Comparison of ENCODE assay signal across 13 cellular contexts in the genomic region with DNA sequence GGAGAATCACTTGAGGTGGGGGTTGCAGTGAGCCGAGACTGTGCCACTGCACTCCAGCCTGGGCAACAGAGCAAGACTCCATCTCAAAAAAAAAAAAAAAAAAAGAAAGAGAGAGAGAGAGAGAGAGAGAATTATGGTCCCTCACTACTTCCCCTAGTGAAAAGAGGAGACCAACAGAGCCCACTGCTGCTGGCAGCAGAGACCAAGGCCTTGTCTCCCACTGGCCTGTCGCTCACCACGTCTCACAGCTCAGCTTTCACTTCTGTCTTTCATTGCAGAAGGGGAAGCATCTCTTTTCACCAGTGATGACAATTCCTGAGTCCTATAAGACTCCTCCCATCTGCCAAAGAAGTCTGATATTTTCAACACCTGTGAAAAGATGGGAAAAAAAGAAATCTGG.
DNase-seq lines count a peak whose midpoint lies in the region; ATAC-seq and TF ChIP-seq lines count a peak whose summit lies in the region.
"Had no signal": no experiment of that assay in that cellular context is flagged by ENCODE, and none has a peak within 500 bp of the region (broad histone marks: within the 10 kb centered on the region; RNA-seq: fewer than 3 reads in every experiment).

No MANE protein-coding gene starts in this region.

- H3K27me3 Mint-ChIP-seq in naive B cell (no peaks in the 10 kb centered on the region), HFFc6 (ENCODE audit: insufficient read depth) (peaks cover 5% of the 10 kb centered on the region)
- no peaks in the 10 kb centered on the region for H3K27me3 Mint-ChIP-seq in CD8-positive, alpha-beta T cell (ENCODE audit: low read depth)

- H4K5ac ChIP-seq in IMR-90 (ENCODE audit: low read depth, low read length) = no peak overlapping the region

- H2AFZ ChIP-seq in IMR-90 (replicated peaks; ENCODE audit: low read length, poor library complexity) = no peak overlapping the region

- H3K56ac ChIP-seq in IMR-90 (ENCODE audit: extremely low read depth, insufficient read depth, low read length) = no peak overlapping the region

- no peak overlapping the region for H3K9ac ChIP-seq in IMR-90 (ENCODE audit: low read depth, low read length)

- no peak for DNase-seq in IMR-90
- DNase-seq in naive B cell = peak; percentile 69
- DNase-seq in CD8-positive, alpha-beta T cell = no peak
- no peak for DNase-seq in foreskin fibroblast
- no peak for DNase-seq in putamen (ENCODE audit: low spot score)
- DNase-seq in HFFc6 = no peak
- DNase-seq: DMS79 treated with DMSO at 0.1 percent for 48 hours, immature natural killer cell, NCI-H2107 had no signal

- no peak overlapping the region for H2BK120ac ChIP-seq in IMR-90 (ENCODE audit: low read depth, low read length)

- H3K27ac Mint-ChIP-seq in naive B cell = peak overlapping the region; percentile 52 to 97 (median 92)
- H3K27ac Mint-ChIP-seq in CD8-positive, alpha-beta T cell = no peak overlapping the region
- H3K27ac Mint-ChIP-seq in HFFc6 = no peak overlapping the region
- H3K27ac Mint-ChIP-seq: immature natural killer cell; progenitor cell of endocrine pancreas; T-helper 2 cell treated with Interferon-gamma antibody and Interleukin-4, amounts not matched to agents 5 μg/mL and 100 μg/mL, for 36 hours had no signal

- H4K20me1 ChIP-seq in IMR-90 (ENCODE audit: insufficient read depth, low read length) = peaks cover 2% of the 10 kb centered on the region; the same call in 1 of the 2 replicates

- no TSS peak for BruUV-seq in IMR-90 (replicated peaks; lab: Mats Ljungman, UMichigan)

- H2AK9ac ChIP-seq in IMR-90 (replicated peaks; ENCODE audit: low read depth, low read length, poor library complexity) = no peak overlapping the region

- H3K18ac ChIP-seq in IMR-90 (ENCODE audit: low read depth, low read length) = peak overlapping the region; percentile 4; the same call in 1 of the 2 replicates

- CTCF ChIA-PET in IMR-90 (lab: Yijun Ruan, JAX) = no interaction called here
- CTCF ChIA-PET in CD8-positive, alpha-beta T cell (lab: Charles Lee) = interaction anchor here (1.5 kb wide), 1 partner anchor 136 kb away, joined by 3 read pairs; no protein-coding TSS in a partner anchor

- TF ChIP-seq POLR2A in IMR-90 (IDR thresholded peaks at IDR 0.05; ENCODE audit: low read depth, low read length) = no peak

- dilution Hi-C loops in IMR-90 (cut with HindIII; ENCODE audit: low sequenced_read_pairs, unreplicated experiment) = loop anchor here (25.0 kb wide), 1 partner anchor 139 kb away; no protein-coding TSS in a partner anchor

- H3K4me3 Mint-ChIP-seq in naive B cell (peak overlapping the region in 4 of 8 donors; percentile 2 to 77 (median 27)), HFFc6 (no peak overlapping the region)
- H3K4me3 Mint-ChIP-seq in CD8-positive, alpha-beta T cell = no peak overlapping the region
- H3K4me3 Mint-ChIP-seq: immature natural killer cell; T-helper 2 cell treated with Interferon-gamma antibody and Interleukin-4, amounts not matched to agents 5 μg/mL and 100 μg/mL, for 36 hours had no signal

- H3K4me1 Mint-ChIP-seq in naive B cell = peaks cover 27 to 50% (median 34%) of the 10 kb centered on the region in 3 donors
- no peaks in the 10 kb centered on the region for H3K4me1 Mint-ChIP-seq in CD8-positive, alpha-beta T cell (ENCODE audit: low read depth)
- H3K4me1 Mint-ChIP-seq in HFFc6 (ENCODE audit: low read depth) = peaks cover 85% of the 10 kb centered on the region
- H3K4me1 Mint-ChIP-seq: immature natural killer cell had no signal

- no CpG with 5 or more reads among the region's 3 CpGs for WGBS in IMR-90 (ENCODE audit: extremely low coverage in 2 of 2, insufficient read length in 1 of 2), 2 experiments

- H3K4me1 ChIP-seq in IMR-90 (ENCODE audit: control insufficient read depth, insufficient read depth, low read length) = peaks cover 37% of the 10 kb centered on the region
- no peaks in the 10 kb centered on the region for H3K4me1 ChIP-seq in CD8-positive, alpha-beta T cell (ENCODE audit: insufficient read depth, low read length)

- H2BK15ac ChIP-seq in IMR-90 (ENCODE audit: low read depth, low read length) = peak overlapping the region; percentile 57; the same call in 1 of the 3 replicates

- H3K27ac ChIP-seq in IMR-90 (ENCODE audit: insufficient read depth, low read length) = no peak overlapping the region
- no peak overlapping the region for H3K27ac ChIP-seq in CD8-positive, alpha-beta T cell (ENCODE audit: low read depth, low read length)

- H2BK5ac ChIP-seq in IMR-90 (ENCODE audit: low read depth, low read length, poor library complexity, severe bottlenecking) = no peak overlapping the region

- no peak overlapping the region for H3K14ac ChIP-seq in IMR-90 (replicated peaks; ENCODE audit: low read depth, low read length)

- no peaks in the 10 kb centered on the region for H3K36me3 ChIP-seq in IMR-90 (ENCODE audit: control insufficient read depth, insufficient read depth, low read length)
- no peaks in the 10 kb centered on the region for H3K36me3 ChIP-seq in CD8-positive, alpha-beta T cell (ENCODE audit: insufficient read depth, low read length)

- 0 out of 2 replicates have a peak overlapping the region, but pooled peaks have one; percentile 54 for H3K4ac ChIP-seq in IMR-90 (ENCODE audit: low read depth, low read length)

- no peak for TF ChIP-seq CTCF in IMR-90 (conservative IDR thresholded peaks at IDR 0.05; ENCODE audit: low read depth, low read length)
- no peak for TF ChIP-seq CTCF in CD8-positive, alpha-beta T cell (IDR thresholded peaks at IDR 0.05)
- TF ChIP-seq CTCF in foreskin fibroblast (IDR thresholded peaks at IDR 0.05; ENCODE audit: low read depth, low read length) = no peak
- TF ChIP-seq CTCF in HFFc6 (IDR thresholded peaks at IDR 0.05) = no peak

- H3K9me3 ChIP-seq in IMR-90 (ENCODE audit: control insufficient read depth, insufficient read depth, low read length) = no peaks in the 10 kb centered on the region
- H3K9me3 ChIP-seq in CD8-positive, alpha-beta T cell (ENCODE audit: low read length) = no peaks in the 10 kb centered on the region

- no peak overlapping the region for H3K4me3 ChIP-seq in IMR-90 (ENCODE audit: insufficient read depth, low read depth, low read length)
- no peak overlapping the region for H3K4me3 ChIP-seq in CD8-positive, alpha-beta T cell (ENCODE audit: low read depth, low read length)
- no peak overlapping the region for H3K4me3 ChIP-seq in foreskin fibroblast (ENCODE audit: low read depth in 1 of 2, low read length in 2 of 2)

- intact Hi-C loops in IMR-90 (cut with micrococcal nuclease) = no loop called here
- intact Hi-C loops in CD8-positive, alpha-beta T cell (cut with DNase I, micrococcal nuclease) = no loop called here

- H3K9me3 Mint-ChIP-seq in naive B cell = no peaks in the 10 kb centered on the region
- no peaks in the 10 kb centered on the region for H3K9me3 Mint-ChIP-seq in CD8-positive, alpha-beta T cell
- H3K9me3 Mint-ChIP-seq in HFFc6 = no peaks in the 10 kb centered on the region
- H3K9me3 Mint-ChIP-seq: immature natural killer cell; T-helper 2 cell treated with Interferon-gamma antibody and Interleukin-4, amounts not matched to agents 5 μg/mL and 100 μg/mL, for 36 hours had no signal

- H3K23ac ChIP-seq in IMR-90 (ENCODE audit: low read depth, low read length) = no peak overlapping the region; the same call in 1 of the 2 replicates

- H2AK5ac ChIP-seq in IMR-90 (ENCODE audit: low read depth, low read length) = 0 out of 2 replicates have a peak overlapping the region, but pooled peaks have one; percentile 57

- POLR2A ChIA-PET in IMR-90 (lab: Charles Lee; ENCODE audit: unreplicated experiment) = no interaction called here
- POLR2A ChIA-PET in CD8-positive, alpha-beta T cell (lab: Charles Lee) = no interaction called here

- peaks cover 35% of the 10 kb centered on the region for H3K9me1 ChIP-seq in IMR-90 (ENCODE audit: insufficient read depth, low read length)

- ATAC-seq in GM18909 (IDR thresholded peaks at IDR 0.05; ENCODE audit: poor library complexity, unreplicated experiment) (peak; percentile 80), HG02610 (IDR thresholded peaks at IDR 0.05; ENCODE audit: unreplicated experiment) (peak; percentile 50), IMR-90 (ENCODE audit: low read depth) (no peak), naive B cell (ENCODE audit: low read depth in 2 of 2) (peak; percentile 99)
- ATAC-seq in CD8-positive, alpha-beta T cell = no peak

- H4K91ac ChIP-seq in IMR-90 (ENCODE audit: insufficient read depth, low read depth, low read length) = no peak overlapping the region

- no peak overlapping the region for H4K8ac ChIP-seq in IMR-90 (ENCODE audit: low read depth in 2 of 2, low read length in 2 of 2)

- H3K4me2 ChIP-seq in IMR-90 (ENCODE audit: low read depth, low read length) = no peak overlapping the region

- H3K79me1 ChIP-seq in IMR-90 (ENCODE audit: low read depth in 1 of 2, low read length in 2 of 2) = peaks cover 8 to 33% of the 10 kb centered on the region in 2 experiments; a peak in 2 of 4 replicates

- no peak for TF ChIP-seq RAD21 in IMR-90 (IDR thresholded peaks at IDR 0.05; ENCODE audit: low read length)

- in situ Hi-C loops in IMR-90 (cut with MboI; ENCODE audit: low sequenced_read_pairs) = no loop called here

- no peaks in the 10 kb centered on the region for H3K27me3 ChIP-seq in IMR-90 (ENCODE audit: control insufficient read depth, insufficient read depth, low read length)
- H3K27me3 ChIP-seq in CD8-positive, alpha-beta T cell (ENCODE audit: insufficient read depth, low read length) = no peaks in the 10 kb centered on the region

- H3K36me3 Mint-ChIP-seq in naive B cell = no peaks in the 10 kb centered on the region
- no peaks in the 10 kb centered on the region for H3K36me3 Mint-ChIP-seq in CD8-positive, alpha-beta T cell
- H3K36me3 Mint-ChIP-seq in HFFc6 (ENCODE audit: low read depth) = peaks cover 4% of the 10 kb centered on the region; the same call in 1 of the 2 replicates
- H3K36me3 Mint-ChIP-seq: immature natural killer cell had no signal

- H2BK20ac ChIP-seq in IMR-90 (ENCODE audit: low read depth, low read length) = no peak overlapping the region

TF ChIP-seq in IMR-90, 13 proteins besides CTCF, POLR2A, EP300 and RAD21 (continues in another document):
- no peak for TF ChIP-seq CEBPB (IDR thresholded peaks at IDR 0.05; ENCODE audit: low read depth, low read length)
- no peak for TF ChIP-seq RFX5 (IDR thresholded peaks at IDR 0.05; ENCODE audit: low read depth, low read length)
- TF ChIP-seq, protein P1, sequence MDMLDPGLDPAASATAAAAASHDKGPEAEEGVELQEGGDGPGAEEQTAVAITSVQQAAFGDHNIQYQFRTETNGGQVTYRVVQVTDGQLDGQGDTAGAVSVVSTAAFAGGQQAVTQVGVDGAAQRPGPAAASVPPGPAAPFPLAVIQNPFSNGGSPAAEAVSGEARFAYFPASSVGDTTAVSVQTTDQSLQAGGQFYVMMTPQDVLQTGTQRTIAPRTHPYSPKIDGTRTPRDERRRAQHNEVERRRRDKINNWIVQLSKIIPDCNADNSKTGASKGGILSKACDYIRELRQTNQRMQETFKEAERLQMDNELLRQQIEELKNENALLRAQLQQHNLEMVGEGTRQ (IDR thresholded peaks at IDR 0.05; ENCODE audit: low read depth, low read length) = no peak
- TF ChIP-seq MXI1 (IDR thresholded peaks at IDR 0.05; ENCODE audit: borderline replicate concordance, low read depth, low read length) = no peak
- no peak for TF ChIP-seq CHD1 (IDR thresholded peaks at IDR 0.05; ENCODE audit: low read depth, low read length)
- TF ChIP-seq RCOR1 (IDR thresholded peaks at IDR 0.05; ENCODE audit: insufficient replicate concordance, low read length) = no peak
- no peak for TF ChIP-seq NFE2L2 (IDR thresholded peaks at IDR 0.05; ENCODE audit: low read depth, low read length)

Comparison
In these comparisons a context has a peak if more than half of its experiments do, and no peak if none do; other contexts are left out.
1. ATAC-seq: peak in GM18909 (single experiment), HG02610 (single experiment) and naive B cell (2 of 2); none in IMR-90 (single experiment) and CD8-positive, alpha-beta T cell (single experiment).
2. H3K27ac Mint-ChIP-seq: peak in naive B cell (6 of 6); none in CD8-positive, alpha-beta T cell (single experiment) and HFFc6 (single experiment).